In genomic region chr2:45681675-45682074, GRCh38 we compare ENCODE assay signal across 8 cellular contexts. TPM values are rescaled to one million over a fixed set of nuclear protein-coding genes. Genes with fewer than 3 reads are reported as not detected.
DNase-seq lines count a peak whose midpoint lies in the region; ATAC-seq and TF ChIP-seq lines count a peak whose summit lies in the region.

No MANE protein-coding gene starts in this region.

- DNase-seq in GM20000 (ENCODE audit: low spot score) (peak; percentile 58), HuH-7.5 (ENCODE audit: low spot score) (peak; percentile 16), dermis microvascular lymphatic vessel endothelial cell (ENCODE audit: low read depth in 2 of 2) (peak; percentile 84 to 91), psoas muscle (peak in 1 of 2 donors; percentile 48), NCI-H2081 treated with DMSO at 0.1 percent for 48 hours (lab: John Stamatoyannopoulos, UW) (no peak), NCI-H1930 (lab: John Stamatoyannopoulos, UW) (no peak)

- ATAC-seq in psoas muscle (peak; percentile 94 to 98 (median 97)), GM19328 (IDR thresholded peaks at IDR 0.05; ENCODE audit: unreplicated experiment) (no peak)

- H3K4me2 ChIP-seq in BLaER1 treated with 17β-estradiol and CSF1 and Interleukin-3, amounts not matched to agents 10 nM and 100 nM: peak overlapping the region; percentile 29 to 63 (median 49); a peak in 21 of 22 replicates

- H3K27ac ChIP-seq in BLaER1 treated with 17β-estradiol and CSF1 and Interleukin-3, amounts not matched to agents 10 nM and 100 nM: 0 out of 22 replicates have a peak overlapping the region, but pooled peaks of 1 of the 11 experiments have one; percentile 29
- H3K27ac ChIP-seq in psoas muscle: peak overlapping the region; percentile 80

- intact Hi-C loops in psoas muscle (cut with DNase I): loop anchor here in 1 of 2 donors (2.0 kb wide), 1 partner anchor 29 kb away; no protein-coding TSS in a partner anchor

- H4K20me1 ChIP-seq in BLaER1 treated with 17β-estradiol and CSF1 and Interleukin-3, amounts not matched to agents 10 nM and 100 nM: peaks cover 0 to 97% (median 65%) of the 10 kb centered on the region in 11 experiments; a peak in 14 of 22 replicates

- TF ChIP-seq CTCF in GM20000 (IDR thresholded peaks at IDR 0.05; ENCODE audit: extremely low read depth, missing control alignments) (no peak), psoas muscle (IDR thresholded peaks at IDR 0.05) (no peak)

- peaks cover 0 to 7% (median 0%) of the 10 kb centered on the region in 11 experiments; a peak in 1 of 22 replicates for H3K9me3 ChIP-seq in BLaER1 treated with 17β-estradiol and CSF1 and Interleukin-3, amounts not matched to agents 10 nM and 100 nM (replicated peaks in 1 of 11)
- no peaks in the 10 kb centered on the region for H3K9me3 ChIP-seq in psoas muscle

- no peak overlapping the region for H3K9ac ChIP-seq in BLaER1 treated with 17β-estradiol and CSF1 and Interleukin-3, amounts not matched to agents 10 nM and 100 nM

- peaks cover 0 to 81% (median 45%) of the 10 kb centered on the region in 11 experiments; a peak in 12 of 22 replicates for H3K36me3 ChIP-seq in BLaER1 treated with 17β-estradiol and CSF1 and Interleukin-3, amounts not matched to agents 10 nM and 100 nM
- H3K36me3 ChIP-seq in psoas muscle (ENCODE audit: insufficient read depth in 1 of 2, low read depth in 1 of 2): no peaks in the 10 kb centered on the region

- no peaks in the 10 kb centered on the region for H3K27me3 ChIP-seq in BLaER1 treated with 17β-estradiol and CSF1 and Interleukin-3, amounts not matched to agents 10 nM and 100 nM
- no peaks in the 10 kb centered on the region for H3K27me3 ChIP-seq in psoas muscle (ENCODE audit: insufficient read depth in 3 of 3, low read length in 2 of 3)

- peaks cover 18 to 98% (median 87%) of the 10 kb centered on the region in 10 experiments for H3K4me1 ChIP-seq in BLaER1 treated with 17β-estradiol and CSF1 and Interleukin-3, amounts not matched to agents 10 nM and 100 nM
- peaks cover 37% of the 10 kb centered on the region for H3K4me1 ChIP-seq in psoas muscle

- 38 to 49% (median 43%) methylated on average over 3 of the region's 3 CpGs for WGBS in psoas muscle, 3 donors

- no peak overlapping the region for H3K4me3 ChIP-seq in BLaER1 treated with 17β-estradiol and CSF1 and Interleukin-3, amounts not matched to agents 10 nM and 100 nM
- H3K4me3 ChIP-seq in psoas muscle: no peak overlapping the region

RNA-seq across cellular contexts. Expression of gene PRKCE, which starts 30.2 kb away (rescaled TPM):
- total RNA-seq in dermis microvascular lymphatic vessel endothelial cell (28.4 and 30.7 TPM in 2 replicates), psoas muscle (10 to 100 TPM; 16.1 to 22.8 (median 20.0) TPM)
- 1 to 10 TPM; 3.0 to 5.4 (median 4.4) TPM for polyA plus RNA-seq in psoas muscle

Comparison
In these comparisons a context has a peak if more than half of its experiments do, and no peak if none do; other contexts are left out.
1. DNase-seq: peak in GM20000 (single experiment), HuH-7.5 (single experiment) and dermis microvascular lymphatic vessel endothelial cell (2 of 2); none in NCI-H2081 treated with DMSO at 0.1 percent for 48 hours (single experiment) and NCI-H1930 (0 of 2).